In genomic region chr6:26033132-26033941, GRCh38 we compare ENCODE assay signal across 1 cellular context.
A peak's percentile ranks its signal among the peaks of the same experiment; 100 is the strongest.
TF ChIP-seq lines count a peak whose summit lies in the region.

No MANE protein-coding gene starts in this region.

TF ChIP-seq in HepG2, 621 proteins besides CTCF, POLR2A, EP300 and RAD21 (continued from another document and continues in another):
- TF ChIP-seq ZNF280D (CRISPR knock-in tag; IDR thresholded peaks at IDR 0.05) (peak; percentile 86), ZNF274 (CRISPR knock-in tag; IDR thresholded peaks at IDR 0.05) (peak; percentile 75; the same call in 1 of the 2 replicates), ZNF850 (CRISPR knock-in tag; conservative IDR thresholded peaks at IDR 0.05) (no peak), HNRNPL (IDR thresholded peaks at IDR 0.05; ENCODE audit: low read depth, low read length) (peak; percentile 82), JUN (CRISPR knock-in tag; IDR thresholded peaks at IDR 0.05) (no peak), MAFK (conservative IDR thresholded peaks at IDR 0.05 in 1 of 2, IDR thresholded peaks at IDR 0.05 in 1 of 2; ENCODE audit: low read length in 2 of 2) (no peak), ZNF547 (CRISPR knock-in tag; IDR thresholded peaks at IDR 0.05) (peak; percentile 78), ZBTB26 (CRISPR knock-in tag; IDR thresholded peaks at IDR 0.05; ENCODE audit: borderline replicate concordance) (0 out of 2 replicates have a peak, but pooled peaks have one; percentile 71), MED13 (CRISPR knock-in tag; IDR thresholded peaks at IDR 0.05) (no peak), MEF2D (CRISPR knock-in tag; IDR thresholded peaks at IDR 0.05) (peak; percentile 89), GFI1 (CRISPR knock-in tag; IDR thresholded peaks at IDR 0.05; ENCODE audit: borderline replicate concordance) (peak; percentile 59; the same call in 1 of the 2 replicates), HINFP (CRISPR knock-in tag; IDR thresholded peaks at IDR 0.05; ENCODE audit: low read depth) (peak; percentile 85), MYC (CRISPR knock-in tag; IDR thresholded peaks at IDR 0.05; ENCODE audit: borderline replicate concordance) (peak; percentile 30; the same call in 1 of the 2 replicates), ZNF878 (CRISPR knock-in tag; IDR thresholded peaks at IDR 0.05) (0 out of 2 replicates have a peak, but pooled peaks have one; percentile 49), AFF4 (CRISPR knock-in tag; IDR thresholded peaks at IDR 0.05) (peak; percentile 97), SMAD9 (CRISPR knock-in tag; IDR thresholded peaks at IDR 0.05) (peak; percentile 37; the same call in 1 of the 2 replicates), KAT7 (CRISPR knock-in tag; IDR thresholded peaks at IDR 0.05; ENCODE audit: borderline replicate concordance) (peak; percentile 65; the same call in 1 of the 2 replicates), ZNF773 (CRISPR knock-in tag; IDR thresholded peaks at IDR 0.05; ENCODE audit: borderline replicate concordance) (no peak), TOPORS (CRISPR knock-in tag; IDR thresholded peaks at IDR 0.05) (0 out of 2 replicates have a peak, but pooled peaks have one; percentile 75), ZNF282 (IDR thresholded peaks at IDR 0.05; ENCODE audit: partially characterized antibody) (no peak), ZNF768 (CRISPR knock-in tag; IDR thresholded peaks at IDR 0.05) (peak; percentile 81; the same call in 1 of the 2 replicates), ZEB1 (IDR thresholded peaks at IDR 0.05; ENCODE audit: insufficient replicate concordance, low read depth) (peak; percentile 69), REST (IDR thresholded peaks at IDR 0.05; ENCODE audit: borderline replicate concordance in 1 of 2, low read depth in 1 of 2, low read length in 2 of 2) (no peak), GLI4 (CRISPR knock-in tag; IDR thresholded peaks at IDR 0.05; ENCODE audit: borderline replicate concordance) (0 out of 2 replicates have a peak, but pooled peaks have one; percentile 69), POLR2AphosphoS5 (IDR thresholded peaks at IDR 0.05; ENCODE audit: low read depth, low read length) (peak; percentile 96), TOE1 (CRISPR knock-in tag; IDR thresholded peaks at IDR 0.05) (peak; percentile 55; the same call in 1 of the 2 replicates), SMAD1 (CRISPR knock-in tag; IDR thresholded peaks at IDR 0.05; ENCODE audit: borderline replicate concordance, low read depth) (peak; percentile 76; the same call in 1 of the 2 replicates), MEIS2 (CRISPR knock-in tag; IDR thresholded peaks at IDR 0.05) (no peak), ZNF770 (CRISPR knock-in tag; IDR thresholded peaks at IDR 0.05) (peak; percentile 37; the same call in 1 of the 2 replicates), MAF1 (CRISPR knock-in tag; IDR thresholded peaks at IDR 0.05; ENCODE audit: borderline replicate concordance) (no peak), HMGA1 (CRISPR knock-in tag; conservative IDR thresholded peaks at IDR 0.05) (no peak), TEF (CRISPR knock-in tag; IDR thresholded peaks at IDR 0.05) (no peak), ZC3H4 (CRISPR knock-in tag; IDR thresholded peaks at IDR 0.05; ENCODE audit: borderline replicate concordance) (peak; percentile 91; the same call in 1 of the 2 replicates), ZNF431 (CRISPR knock-in tag; IDR thresholded peaks at IDR 0.05; ENCODE audit: borderline replicate concordance, low read depth) (no peak; the same call in 1 of the 2 replicates), ETV5 (CRISPR knock-in tag; IDR thresholded peaks at IDR 0.05; ENCODE audit: borderline replicate concordance) (0 out of 2 replicates have a peak, but pooled peaks have one; percentile 41)
- TF ChIP-seq, protein P1, sequence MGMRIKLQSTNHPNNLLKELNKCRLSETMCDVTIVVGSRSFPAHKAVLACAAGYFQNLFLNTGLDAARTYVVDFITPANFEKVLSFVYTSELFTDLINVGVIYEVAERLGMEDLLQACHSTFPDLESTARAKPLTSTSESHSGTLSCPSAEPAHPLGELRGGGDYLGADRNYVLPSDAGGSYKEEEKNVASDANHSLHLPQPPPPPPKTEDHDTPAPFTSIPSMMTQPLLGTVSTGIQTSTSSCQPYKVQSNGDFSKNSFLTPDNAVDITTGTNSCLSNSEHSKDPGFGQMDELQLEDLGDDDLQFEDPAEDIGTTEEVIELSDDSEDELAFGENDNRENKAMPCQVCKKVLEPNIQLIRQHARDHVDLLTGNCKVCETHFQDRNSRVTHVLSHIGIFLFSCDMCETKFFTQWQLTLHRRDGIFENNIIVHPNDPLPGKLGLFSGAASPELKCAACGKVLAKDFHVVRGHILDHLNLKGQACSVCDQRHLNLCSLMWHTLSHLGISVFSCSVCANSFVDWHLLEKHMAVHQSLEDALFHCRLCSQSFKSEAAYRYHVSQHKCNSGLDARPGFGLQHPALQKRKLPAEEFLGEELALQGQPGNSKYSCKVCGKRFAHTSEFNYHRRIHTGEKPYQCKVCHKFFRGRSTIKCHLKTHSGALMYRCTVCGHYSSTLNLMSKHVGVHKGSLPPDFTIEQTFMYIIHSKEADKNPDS (CRISPR knock-in tag; IDR thresholded peaks at IDR 0.05), result no peak
- TF ChIP-seq, protein P2, sequence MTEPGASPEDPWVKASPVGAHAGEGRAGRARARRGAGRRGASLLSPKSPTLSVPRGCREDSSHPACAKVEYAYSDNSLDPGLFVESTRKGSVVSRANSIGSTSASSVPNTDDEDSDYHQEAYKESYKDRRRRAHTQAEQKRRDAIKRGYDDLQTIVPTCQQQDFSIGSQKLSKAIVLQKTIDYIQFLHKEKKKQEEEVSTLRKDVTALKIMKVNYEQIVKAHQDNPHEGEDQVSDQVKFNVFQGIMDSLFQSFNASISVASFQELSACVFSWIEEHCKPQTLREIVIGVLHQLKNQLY (CRISPR knock-in tag; IDR thresholded peaks at IDR 0.05), result peak; percentile 16; the same call in 1 of the 2 replicates
